ENCODE assay signal across 10 cellular contexts in the genomic region with DNA sequence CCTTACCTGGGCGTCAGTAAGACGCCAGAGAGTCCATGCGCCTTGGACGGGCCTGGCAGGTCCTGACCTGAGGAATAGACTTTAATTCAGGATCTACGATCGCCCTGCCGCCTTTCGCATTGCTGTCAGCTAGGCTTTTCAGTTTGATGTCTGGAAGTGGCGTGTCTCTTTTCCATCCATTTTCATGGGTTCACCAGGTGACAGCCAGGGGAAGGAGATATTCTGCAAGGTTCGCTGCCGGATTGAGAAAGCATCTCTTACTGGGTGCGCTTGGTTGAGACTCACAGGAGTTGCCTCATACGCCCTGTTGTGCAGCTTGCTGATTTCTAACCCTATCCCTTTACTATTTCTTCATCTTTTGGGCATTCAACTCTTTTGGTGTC. TPM values are rescaled to one million over a fixed set of nuclear protein-coding genes. Genes with fewer than 3 reads are reported as not detected.
DNase-seq lines count a peak whose midpoint lies in the region; ATAC-seq, FAIRE-seq and TF ChIP-seq lines count a peak whose summit lies in the region.
"Had no signal": no experiment of that assay in that cellular context is flagged by ENCODE, and none has a peak within 500 bp of the region (broad histone marks: within the 10 kb centered on the region; RNA-seq: fewer than 3 reads in every experiment).

No MANE protein-coding gene starts in this region.

- H3K4me3 ChIP-seq in HUES48 (ENCODE audit: low read depth, low read length) (peak overlapping the region; percentile 67), astrocyte of the spinal cord (ENCODE audit: low read depth, low read length) (peak overlapping the region; percentile 48), keratinocyte (ENCODE audit: control insufficient read depth in 2 of 3, extremely low read depth in 1 of 3, insufficient read depth in 2 of 3, low read depth in 1 of 3, low read length in 3 of 3) (peak overlapping the region; percentile 28 to 69 (median 66)), thoracic aorta (peak overlapping the region; percentile 57), OCI-LY7 (ENCODE audit: low read depth, low read length, poor library complexity, severe bottlenecking) (no peak overlapping the region)

- dilution Hi-C loops in keratinocyte (cut with MboI; ENCODE audit: extremely low pct_ligation_motif_present, low sequenced_read_pairs) = no loop called here

- H3K27me3 ChIP-seq in HUES48 (ENCODE audit: control insufficient read depth, insufficient read depth, low read length) = peaks cover 32% of the 10 kb centered on the region
- H3K27me3 ChIP-seq in keratinocyte (ENCODE audit: control insufficient read depth, extremely low read depth, insufficient read depth, low read length) = no peaks in the 10 kb centered on the region
- H3K27me3 ChIP-seq in thoracic aorta (replicated peaks; ENCODE audit: insufficient read depth) = no peaks in the 10 kb centered on the region

- POLR2A ChIA-PET in OCI-LY7 (lab: Charles Lee) = no interaction called here

- in situ Hi-C loops in astrocyte of the spinal cord (cut with HindIII; ENCODE audit: low sequenced_read_pairs) = no loop called here

- H4K20me1 ChIP-seq in keratinocyte (ENCODE audit: control insufficient read depth, extremely low read depth, insufficient read depth, low read length) (no peaks in the 10 kb centered on the region), OCI-LY7 (ENCODE audit: insufficient read depth, low read length) (no peaks in the 10 kb centered on the region)

- intact Hi-C loops in OCI-LY7 (cut with micrococcal nuclease; ENCODE audit: unreplicated experiment) = no loop called here

- no peak overlapping the region for H3K27ac ChIP-seq in HUES48 (ENCODE audit: low read depth, low read length)
- no peak overlapping the region for H3K27ac ChIP-seq in keratinocyte (ENCODE audit: control insufficient read depth, insufficient read depth, low read length)
- no peak overlapping the region for H3K27ac ChIP-seq in thoracic aorta
- H3K27ac ChIP-seq in OCI-LY7 (ENCODE audit: low read depth, low read length, poor library complexity, severe bottlenecking) = no peak overlapping the region

- H3K79me2 ChIP-seq in keratinocyte (ENCODE audit: control insufficient read depth, insufficient read depth, low read length) = no peaks in the 10 kb centered on the region
- no peaks in the 10 kb centered on the region for H3K79me2 ChIP-seq in OCI-LY7 (ENCODE audit: insufficient read depth, low read depth, low read length)

- FAIRE-seq in keratinocyte (lab: Jason Lieb, UNC) = no peak
- FAIRE-seq: GM12892 had no signal

- H3K36me3 ChIP-seq in HUES48 (ENCODE audit: control insufficient read depth, insufficient read depth, low read length) (no peaks in the 10 kb centered on the region), keratinocyte (ENCODE audit: control insufficient read depth in 2 of 2, extremely low read depth in 1 of 2, insufficient read depth in 2 of 2, low read length in 2 of 2) (no peaks in the 10 kb centered on the region), thoracic aorta (no peaks in the 10 kb centered on the region), OCI-LY7 (ENCODE audit: insufficient read depth, low read length) (no peaks in the 10 kb centered on the region)

- H3K9ac ChIP-seq in HUES48 (ENCODE audit: low read depth, low read length) (no peak overlapping the region), keratinocyte (ENCODE audit: control insufficient read depth, extremely low read depth, insufficient read depth, low read length) (no peak overlapping the region)

- no peaks in the 10 kb centered on the region for H3K9me2 ChIP-seq in OCI-LY7 (ENCODE audit: insufficient read depth, low read length)

- ATAC-seq in thoracic aorta (ENCODE audit: insufficient number of reproducible peaks, low FRiP score, low read depth) = no peak

- no peaks in the 10 kb centered on the region for H3K9me1 ChIP-seq in keratinocyte (ENCODE audit: control insufficient read depth, extremely low read depth, insufficient read depth, low read length)

- BruUV-seq in OCI-LY7 (replicated peaks; lab: Mats Ljungman, UMichigan) = no TSS peak

- no peak for DNase-seq in astrocyte of the spinal cord (ENCODE audit: low read depth, low spot score)
- DNase-seq in keratinocyte (ENCODE audit: low read depth, low spot score) = no peak
- no peak for DNase-seq in thoracic aorta (ENCODE audit: low spot score)
- DNase-seq in DMS79 (lab: John Stamatoyannopoulos, UW) = no peak
- DNase-seq in OCI-LY7 (ENCODE audit: low spot score) = no peak
- no peak for DNase-seq in NCI-H82 treated with DMSO at 0.1 percent for 48 hours (lab: John Stamatoyannopoulos, UW; ENCODE audit: unreplicated experiment)
- DNase-seq: dermis blood vessel endothelial cell, NCI-H187 had no signal

- TF ChIP-seq CTCF in astrocyte of the spinal cord (IDR thresholded peaks at IDR 0.05; ENCODE audit: low read depth, low read length) = no peak
- TF ChIP-seq CTCF in keratinocyte (optimal IDR thresholded peaks at IDR 0.05 in 1 of 3, IDR thresholded peaks at IDR 0.05 in 1 of 3, conservative IDR thresholded peaks at IDR 0.05 in 1 of 3; ENCODE audit: extremely low read depth in 1 of 3, insufficient read depth in 2 of 3, low read length in 3 of 3) = peak in 1 of 3 experiments; percentile 11
- no peak for TF ChIP-seq CTCF in thoracic aorta (IDR thresholded peaks at IDR 0.05)
- TF ChIP-seq CTCF in OCI-LY7 (conservative IDR thresholded peaks at IDR 0.05; ENCODE audit: low read length) = no peak

- CTCF ChIA-PET in OCI-LY7 (lab: Charles Lee; ENCODE audit: unreplicated experiment) = no interaction called here

- H3K4me2 ChIP-seq in keratinocyte (ENCODE audit: control insufficient read depth, extremely low read depth, insufficient read depth, low read depth, low read length) = peak overlapping the region; percentile 91
- H3K4me2 ChIP-seq in OCI-LY7 (ENCODE audit: low read length) = no peak overlapping the region

- H3K4me1 ChIP-seq in HUES48 (ENCODE audit: control insufficient read depth, insufficient read depth, low read length) (peaks cover 20% of the 10 kb centered on the region), keratinocyte (ENCODE audit: control insufficient read depth, extremely low read depth, insufficient read depth, low read length) (peaks cover 10% of the 10 kb centered on the region), thoracic aorta (ENCODE audit: control insufficient read depth in 1 of 2, low read depth in 2 of 2) (no peaks in the 10 kb centered on the region), OCI-LY7 (ENCODE audit: insufficient read depth, low read length, poor library complexity, severe bottlenecking) (no peaks in the 10 kb centered on the region)

- H2AFZ ChIP-seq in keratinocyte (ENCODE audit: control insufficient read depth, low read length) (peak overlapping the region; percentile 92), OCI-LY7 (ENCODE audit: low read length) (no peak overlapping the region)

- no peaks in the 10 kb centered on the region for H3K9me3 ChIP-seq in HUES48 (ENCODE audit: control insufficient read depth, insufficient read depth, low read length)
- H3K9me3 ChIP-seq in keratinocyte (ENCODE audit: control insufficient read depth, low read depth, low read length) = no peaks in the 10 kb centered on the region
- H3K9me3 ChIP-seq in thoracic aorta = no peaks in the 10 kb centered on the region
- H3K9me3 ChIP-seq in OCI-LY7 (ENCODE audit: low read length) = no peaks in the 10 kb centered on the region

RNA-seq across cellular contexts. Expression of a gene that starts 7.4 kb away (rescaled TPM):
- polyA plus RNA-seq in keratinocyte = 0.02 to 0.52 TPM (median 0.13 TPM) in 3 replicates
- not detected for polyA plus RNA-seq in keratinocyte (2011; ENCODE audit: low read depth)
- polyA plus RNA-seq in keratinocyte (2011; cell fraction: cytosol; rRNA removed) = 0.03 and 0.05 TPM in 2 replicates
- polyA plus RNA-seq in keratinocyte (2011; cell fraction: nucleus; rRNA removed) = 0.17 and 0.20 TPM in 2 replicates
- polyA plus RNA-seq in keratinocyte (2012; ENCODE audit: low replicate concordance) = 0.01 and 0.03 TPM in 2 replicates
- polyA minus RNA-seq in keratinocyte = 0.42 to 1.6 TPM in 2 of 3 replicates, not detected in the other
- polyA minus RNA-seq in keratinocyte (2011; cell fraction: cytosol; rRNA and poly(A)+ RNA removed) = not detected
- 0.32 and 0.78 TPM in 2 replicates for polyA minus RNA-seq in keratinocyte (2011; cell fraction: nucleus; rRNA and poly(A)+ RNA removed)
- 10 to 100 TPM in 1 of 2 donors, 1 to 10 TPM in 1; 3.5 to 10.2 TPM for total RNA-seq in thoracic aorta
- not detected in 2 replicates for total RNA-seq in OCI-LY7 (2014; rRNA removed; shearing (Covaris generic))
- not detected in 2 replicates for total RNA-seq in OCI-LY7 (2022)
- total RNA-seq: dermis blood vessel endothelial cell had no signal

Comparison
In these comparisons a context has a peak if more than half of its experiments do, and no peak if none do; other contexts are left out.
1. RNA of a gene that starts 7.4 kb away (total RNA-seq): 3.5 to 10.2 TPM in thoracic aorta; not detected in OCI-LY7; every median in the first group is over 4 times any median in the second.